In genomic region chr6:56852611-56853010, GRCh38 we compare ENCODE assay signal across 13 cellular contexts.
DNase-seq lines count a peak whose midpoint lies in the region; ATAC-seq lines count a peak whose summit lies in the region.
"Had no signal": no experiment of that assay in that cellular context is flagged by ENCODE, and none has a peak within 500 bp of the region (broad histone marks: within the 10 kb centered on the region; RNA-seq: fewer than 3 reads in every experiment).

No MANE protein-coding gene starts in this region.

- peak overlapping the region; percentile 69 for H3K27ac ChIP-seq in subcutaneous abdominal adipose tissue (ENCODE audit: low read depth, low read length)
- H3K27ac ChIP-seq: ovary had no signal

- peak overlapping the region in 1 of 5 donors; percentile 72 for H3K4me3 ChIP-seq in subcutaneous abdominal adipose tissue (ENCODE audit: low read depth in 1 of 5, low read length in 5 of 5)

- H3K9me3 ChIP-seq in subcutaneous abdominal adipose tissue (ENCODE audit: control insufficient read depth in 5 of 5, low read length in 5 of 5): no peaks in the 10 kb centered on the region
- H3K9me3 ChIP-seq: ovary, thoracic aorta had no signal

- peak overlapping the region; percentile 67 for H3K27ac Mint-ChIP-seq in T-helper 1 cell treated with Interleukin-12 subunit alpha and Interleukin-12 subunit beta and Interleukin-4 antibody, amounts not matched to agents 30 μg/mL and 1 μg/mL, for 36 hours
- H3K27ac Mint-ChIP-seq in activated T-helper 17 cell treated with anti-CD3 and anti-CD28 coated beads, Interleukin-2, amount 50 U/mL, for 72 hours: no peak overlapping the region

- peaks cover 0 to 37% (median 12%) of the 10 kb centered on the region in 5 donors for H3K4me1 ChIP-seq in subcutaneous abdominal adipose tissue (ENCODE audit: control insufficient read depth in 5 of 5, insufficient read depth in 5 of 5, low read length in 5 of 5)

- H3K4me1 Mint-ChIP-seq in T-helper 1 cell treated with Interleukin-12 subunit alpha and Interleukin-12 subunit beta and Interleukin-4 antibody, amounts not matched to agents 30 μg/mL and 1 μg/mL, for 36 hours (ENCODE audit: low read depth): peaks cover 26% of the 10 kb centered on the region
- H3K4me1 Mint-ChIP-seq in activated T-helper 17 cell treated with anti-CD3 and anti-CD28 coated beads, Interleukin-2, amount 50 U/mL, for 72 hours: peaks cover 10% of the 10 kb centered on the region

- no peak overlapping the region for H3K9ac ChIP-seq in subcutaneous abdominal adipose tissue (ENCODE audit: low read length in 5 of 5)

- H3K36me3 ChIP-seq in subcutaneous abdominal adipose tissue (ENCODE audit: control insufficient read depth in 5 of 5, insufficient read depth in 5 of 5, low read length in 5 of 5): no peaks in the 10 kb centered on the region
- H3K36me3 ChIP-seq: ovary, thoracic aorta had no signal

- H3K9me3 Mint-ChIP-seq in T-helper 1 cell treated with Interleukin-12 subunit alpha and Interleukin-12 subunit beta and Interleukin-4 antibody, amounts not matched to agents 30 μg/mL and 1 μg/mL, for 36 hours: no peaks in the 10 kb centered on the region
- H3K9me3 Mint-ChIP-seq in activated T-helper 17 cell treated with anti-CD3 and anti-CD28 coated beads, Interleukin-2, amount 50 U/mL, for 72 hours: no peaks in the 10 kb centered on the region

- H3K36me3 Mint-ChIP-seq in T-helper 1 cell treated with Interleukin-12 subunit alpha and Interleukin-12 subunit beta and Interleukin-4 antibody, amounts not matched to agents 30 μg/mL and 1 μg/mL, for 36 hours (ENCODE audit: low read depth): peaks cover 1% of the 10 kb centered on the region
- H3K36me3 Mint-ChIP-seq in activated T-helper 17 cell treated with anti-CD3 and anti-CD28 coated beads, Interleukin-2, amount 50 U/mL, for 72 hours (ENCODE audit: low read depth): peaks cover 6% of the 10 kb centered on the region

- DNase-seq in T-helper 1 cell (no peak), kidney tubule cell (ENCODE audit: low spot score) (peak; percentile 51), AG08395 (ENCODE audit: low spot score) (no peak), DMS153 (lab: John Stamatoyannopoulos, UW) (no peak)
- DNase-seq: activated gamma-delta T cell treated with Interleukin-2 at 50 U/mL for 16 hours, mammary epithelial cell, NCI-H1092 treated with DMSO at 0.1 percent for 48 hours, ovary had no signal

- ATAC-seq in activated T-helper 17 cell treated with anti-CD3 and anti-CD28 coated beads, Interleukin-2, amount 50 U/mL, for 72 hours (replicated peaks): no peak
- ATAC-seq in HG03521 (IDR thresholded peaks at IDR 0.05; ENCODE audit: unreplicated experiment): no peak

- H3K27me3 ChIP-seq in subcutaneous abdominal adipose tissue (ENCODE audit: control insufficient read depth in 5 of 5, insufficient read depth in 4 of 5, low read length in 5 of 5): no peaks in the 10 kb centered on the region
- H3K27me3 ChIP-seq: ovary had no signal

- H3K27me3 Mint-ChIP-seq in T-helper 1 cell treated with Interleukin-12 subunit alpha and Interleukin-12 subunit beta and Interleukin-4 antibody, amounts not matched to agents 30 μg/mL and 1 μg/mL, for 36 hours (ENCODE audit: low read depth): peaks cover 22% of the 10 kb centered on the region
- H3K27me3 Mint-ChIP-seq in activated T-helper 17 cell treated with anti-CD3 and anti-CD28 coated beads, Interleukin-2, amount 50 U/mL, for 72 hours: peaks cover 31% of the 10 kb centered on the region

- peak overlapping the region; percentile 33 for H3K4me3 Mint-ChIP-seq in T-helper 1 cell treated with Interleukin-12 subunit alpha and Interleukin-12 subunit beta and Interleukin-4 antibody, amounts not matched to agents 30 μg/mL and 1 μg/mL, for 36 hours
- peak overlapping the region; percentile 87 for H3K4me3 Mint-ChIP-seq in activated T-helper 17 cell treated with anti-CD3 and anti-CD28 coated beads, Interleukin-2, amount 50 U/mL, for 72 hours
